In genomic region chr9:35096035-35096849, GRCh38 we compare ENCODE assay signal across 8 cellular contexts. TPM values are rescaled to one million over a fixed set of nuclear protein-coding genes. Genes with fewer than 3 reads are reported as not detected.
DNase-seq lines count a peak whose midpoint lies in the region; ATAC-seq and TF ChIP-seq lines count a peak whose summit lies in the region.

PIGO (minus strand) TSS chr9:35096591; CDS start chr9:35095565, 1,026 bp downstream.

- no peak for DNase-seq in GM12864 (ENCODE audit: low read depth)
- DNase-seq in NCI-H1092 (lab: John Stamatoyannopoulos, UW), result peak; percentile 87
- peak; percentile 25 to 74 for DNase-seq in SW 1271 (lab: John Stamatoyannopoulos, UW)
- peak; percentile 77 for DNase-seq in activated naive CD8-positive, alpha-beta T cell treated with anti-CD3 and anti-CD28 coated beads, Interleukin-2, amount 50 U/mL, for 16 hours (ENCODE audit: low read depth, low spot score)
- DNase-seq in cardiac muscle cell (ENCODE audit: low read depth in 1 of 2, low spot score in 1 of 2), result peak; percentile 86 to 91
- peak; percentile 69 for DNase-seq in pons (ENCODE audit: low spot score)
- peak; percentile 94 to 98 for DNase-seq in upper lobe of left lung

- peak in 3 of 4 donors; percentile 9 to 89 (median 74) for TF ChIP-seq POLR2A in upper lobe of left lung (IDR thresholded peaks at IDR 0.05)

- no peak for TF ChIP-seq EP300 in upper lobe of left lung (IDR thresholded peaks at IDR 0.05)

- H3K27ac ChIP-seq in cardiac muscle cell, result peak within 1 kb of the TSS; percentile 96
- H3K27ac ChIP-seq in upper lobe of left lung, result peak within 1 kb of the TSS; percentile 94 to 99 (median 97)

- no peaks in the 10 kb centered on the region for H3K9me3 ChIP-seq in cardiac muscle cell (ENCODE audit: low read depth)
- no peaks in the 10 kb centered on the region for H3K9me3 ChIP-seq in upper lobe of left lung

- peaks cover 3% of the 10 kb centered on the region for H3K36me3 ChIP-seq in cardiac muscle cell
- H3K36me3 ChIP-seq in upper lobe of left lung, result peaks cover 16 to 45% (median 32%) of the 10 kb centered on the region in 4 donors

- H3K4me1 ChIP-seq in cardiac muscle cell (ENCODE audit: low read depth) (no peaks in the 10 kb centered on the region), upper lobe of left lung (peaks cover 8 to 13% (median 12%) of the 10 kb centered on the region in 4 donors)

- H3K4me3 ChIP-seq in GM12864 (ENCODE audit: low read depth, low read length) (peak within 1 kb of the TSS; percentile 92), cardiac muscle cell (peak within 1 kb of the TSS; percentile 70), upper lobe of left lung (peak within 1 kb of the TSS; percentile 66 to 87 (median 70))

- ATAC-seq in HG02588 (IDR thresholded peaks at IDR 0.05; ENCODE audit: unreplicated experiment), result peak; percentile 82
- ATAC-seq in upper lobe of left lung (ENCODE audit: low FRiP score in 2 of 2), result peak; percentile 96 to 98

- 1 to 2% methylated on average over 39 to 53 of the region's 53 CpGs for WGBS in upper lobe of left lung, 2 donors

- peak; percentile 98 for TF ChIP-seq CTCF in GM12864 (IDR thresholded peaks at IDR 0.05; ENCODE audit: low read depth, low read length, missing control alignments)
- TF ChIP-seq CTCF in cardiac muscle cell (IDR thresholded peaks at IDR 0.05; ENCODE audit: low read depth, low read length), result peak; percentile 78
- peak; percentile 60 to 94 (median 92) for TF ChIP-seq CTCF in upper lobe of left lung (IDR thresholded peaks at IDR 0.05)

- H3K27me3 ChIP-seq in cardiac muscle cell, result no peaks in the 10 kb centered on the region
- H3K27me3 ChIP-seq in upper lobe of left lung, result no peaks in the 10 kb centered on the region

RNA-seq across cellular contexts. Expression of gene PIGO, which starts in this region (rescaled TPM):
- total RNA-seq in cardiac muscle cell (23.6 and 26.9 TPM in 2 replicates), upper lobe of left lung (10 to 100 TPM; 11.5 to 29.0 (median 19.1) TPM)
- polyA plus RNA-seq in cardiac muscle cell, result 35.1 and 36.0 TPM in 2 replicates
